Comparison of ENCODE assay signal across 1 cellular context in the genomic region with DNA sequence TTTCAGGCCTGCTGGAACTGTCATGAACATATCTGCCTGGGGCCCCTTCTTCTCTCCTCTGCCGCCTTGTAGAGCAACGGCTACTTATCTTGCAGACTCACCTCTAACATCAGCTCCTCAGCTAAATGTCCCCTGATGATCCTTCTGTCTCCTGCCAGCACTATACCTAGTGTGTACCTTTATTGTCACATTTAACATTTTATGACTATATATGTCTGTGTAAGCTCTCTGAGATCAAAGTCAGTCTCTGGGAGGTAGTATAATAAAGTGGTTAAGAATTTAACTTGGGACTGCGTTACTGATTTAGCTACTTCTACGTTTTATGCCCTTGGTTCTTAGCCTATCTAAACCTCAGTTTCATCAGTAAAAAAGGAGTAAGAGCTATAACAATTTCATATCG.
TF ChIP-seq lines count a peak whose summit lies in the region.

No MANE protein-coding gene starts in this region.

TF ChIP-seq in IMR-90, 13 proteins besides CTCF, POLR2A, EP300 and RAD21 (continued from another document):
- TF ChIP-seq, protein P1, sequence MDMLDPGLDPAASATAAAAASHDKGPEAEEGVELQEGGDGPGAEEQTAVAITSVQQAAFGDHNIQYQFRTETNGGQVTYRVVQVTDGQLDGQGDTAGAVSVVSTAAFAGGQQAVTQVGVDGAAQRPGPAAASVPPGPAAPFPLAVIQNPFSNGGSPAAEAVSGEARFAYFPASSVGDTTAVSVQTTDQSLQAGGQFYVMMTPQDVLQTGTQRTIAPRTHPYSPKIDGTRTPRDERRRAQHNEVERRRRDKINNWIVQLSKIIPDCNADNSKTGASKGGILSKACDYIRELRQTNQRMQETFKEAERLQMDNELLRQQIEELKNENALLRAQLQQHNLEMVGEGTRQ (IDR thresholded peaks at IDR 0.05; ENCODE audit: low read depth, low read length): no peak
- TF ChIP-seq MAZ (IDR thresholded peaks at IDR 0.05; ENCODE audit: borderline replicate concordance, low read depth, low read length): no peak
- no peak for TF ChIP-seq MAFK (IDR thresholded peaks at IDR 0.05; ENCODE audit: low read depth, low read length)
